In genomic region chr1:25858494-25858893, GRCh38 we compare ENCODE assay signal across 8 cellular contexts. TPM values are rescaled to one million over a fixed set of nuclear protein-coding genes. Genes with fewer than 3 reads are reported as not detected.
DNase-seq lines count a peak whose midpoint lies in the region; ATAC-seq and TF ChIP-seq lines count a peak whose summit lies in the region.

No MANE protein-coding gene starts in this region.

- H3K9me2 ChIP-seq in SK-N-SH = no peaks in the 10 kb centered on the region

- DNase-seq in SK-N-SH = no peak
- peak; percentile 20 for DNase-seq in RPMI8226
- DNase-seq in epithelial cell of prostate (ENCODE audit: low read depth, low spot score) = no peak
- no peak for DNase-seq in GM20000 (ENCODE audit: low spot score)

- H3K36me3 ChIP-seq in SK-N-SH (replicated peaks in 1 of 2; ENCODE audit: control insufficient read depth in 1 of 2, insufficient read depth in 2 of 2, low read length in 1 of 2) (peaks cover 0 to 4% of the 10 kb centered on the region in 2 experiments), skeletal muscle satellite cell (ENCODE audit: insufficient read depth, low read length) (peaks cover 10% of the 10 kb centered on the region)

- WGBS in SK-N-SH (ENCODE audit: low lambda C conversion rate) = 78% methylated on average over 7 of the region's 7 CpGs

- no peaks in the 10 kb centered on the region for H3F3A ChIP-seq in SK-N-SH (replicated peaks; ENCODE audit: insufficient read depth)

- H3K4me3 ChIP-seq in SK-N-SH (ENCODE audit: low read depth in 2 of 2, low read length in 1 of 2) (peak overlapping the region; percentile 64 to 65), skeletal muscle satellite cell (ENCODE audit: low read length) (peak overlapping the region; percentile 79)

- H3K4me2 ChIP-seq in SK-N-SH (peak overlapping the region; percentile 99), skeletal muscle satellite cell (ENCODE audit: low read length) (peak overlapping the region; percentile 98)

- peak overlapping the region; percentile 95; the same call in 1 of the 2 replicates for H2AFZ ChIP-seq in SK-N-SH (ENCODE audit: low read depth)

- no peak overlapping the region for H3K27ac ChIP-seq in SK-N-SH (ENCODE audit: low read depth in 2 of 2, low read length in 1 of 2)
- peak overlapping the region; percentile 62 for H3K27ac ChIP-seq in epithelial cell of prostate

- no peaks in the 10 kb centered on the region for H3K27me3 ChIP-seq in SK-N-SH (ENCODE audit: insufficient read depth)
- H3K27me3 ChIP-seq in skeletal muscle satellite cell (ENCODE audit: control insufficient read depth, insufficient read depth, low read length) = no peaks in the 10 kb centered on the region

- no peak; the same call in 2 of the 3 replicates for ATAC-seq in SK-N-SH treated with all-trans-retinoic acid at 6 μM for 48 hours
- ATAC-seq in HG03469 (IDR thresholded peaks at IDR 0.05; ENCODE audit: unreplicated experiment) = no peak
- ATAC-seq in HG03460 (IDR thresholded peaks at IDR 0.05; ENCODE audit: unreplicated experiment) = no peak

- CTCF ChIA-PET in SK-N-SH (lab: Yijun Ruan, JAX) = no interaction called here

- POLR2A ChIA-PET in SK-N-SH (lab: Yijun Ruan, JAX) = no interaction called here

- H3K9ac ChIP-seq in SK-N-SH = peak overlapping the region; percentile 82; the same call in 1 of the 2 replicates
- H3K9ac ChIP-seq in skeletal muscle satellite cell (ENCODE audit: low read depth, low read length) = peak overlapping the region; percentile 89

- TF ChIP-seq RAD21 in SK-N-SH (IDR thresholded peaks at IDR 0.05; ENCODE audit: low read length) = no peak

- TF ChIP-seq CTCF in SK-N-SH (IDR thresholded peaks at IDR 0.05) (no peak), GM20000 (IDR thresholded peaks at IDR 0.05; ENCODE audit: extremely low read depth, missing control alignments) (no peak)

- H3K9me3 ChIP-seq in SK-N-SH (no peaks in the 10 kb centered on the region), skeletal muscle satellite cell (replicated peaks; ENCODE audit: low read length) (no peaks in the 10 kb centered on the region)

- H3K79me2 ChIP-seq in SK-N-SH (ENCODE audit: insufficient read depth) = peaks cover 27% of the 10 kb centered on the region

- H3K4me1 ChIP-seq in SK-N-SH (ENCODE audit: control insufficient read depth in 1 of 2, insufficient read depth in 2 of 2, low read depth in 1 of 2, low read length in 1 of 2) = peaks cover 0 to 6% of the 10 kb centered on the region in 2 experiments; a peak in 1 of 4 replicates
- peaks cover 14% of the 10 kb centered on the region for H3K4me1 ChIP-seq in skeletal muscle satellite cell (ENCODE audit: control insufficient read depth, insufficient read depth, low read length)

- H4K20me1 ChIP-seq in SK-N-SH (ENCODE audit: insufficient read depth) = no peaks in the 10 kb centered on the region

- no peak for TF ChIP-seq EP300 in SK-N-SH (IDR thresholded peaks at IDR 0.05; ENCODE audit: borderline replicate concordance in 1 of 2, low read depth in 1 of 2, low read length in 1 of 2)

TF ChIP-seq in SK-N-SH, 30 proteins besides CTCF, POLR2A, EP300 and RAD21 (continues in another document):
- TF ChIP-seq RCOR1 (IDR thresholded peaks at IDR 0.05; ENCODE audit: low read length) = no peak
- no peak for TF ChIP-seq CHD2 (IDR thresholded peaks at IDR 0.05; ENCODE audit: low read length, partially characterized antibody)
- TF ChIP-seq FOXM1 (IDR thresholded peaks at IDR 0.05; ENCODE audit: low read depth) = no peak
- no peak for TF ChIP-seq NFIC (IDR thresholded peaks at IDR 0.05; ENCODE audit: borderline replicate concordance)
- TF ChIP-seq EZH2phosphoT487 (IDR thresholded peaks at IDR 0.05; ENCODE audit: borderline replicate concordance, low read depth) = no peak
- TF ChIP-seq USF1 (IDR thresholded peaks at IDR 0.05; ENCODE audit: borderline replicate concordance, low read depth) = no peak
- TF ChIP-seq IRF3 (IDR thresholded peaks at IDR 0.05; ENCODE audit: low read depth, low read length) = no peak

TF ChIP-seq in SK-N-SH treated with all-trans-retinoic acid at 6 μM for 48 hours, 23 proteins besides CTCF, POLR2A, EP300 and RAD21 (continues in another document):
- TF ChIP-seq TOX (CRISPR knock-in tag; IDR thresholded peaks at IDR 0.05; ENCODE audit: borderline replicate concordance) (no peak), CREB5 (CRISPR knock-in tag; IDR thresholded peaks at IDR 0.05; ENCODE audit: low read depth) (no peak), TCF4 (CRISPR knock-in tag; IDR thresholded peaks at IDR 0.05; ENCODE audit: borderline replicate concordance) (no peak), BACH2 (CRISPR knock-in tag; IDR thresholded peaks at IDR 0.05; ENCODE audit: borderline replicate concordance) (no peak), ZC3H10 (CRISPR knock-in tag; IDR thresholded peaks at IDR 0.05) (no peak), ZNF565 (CRISPR knock-in tag; conservative IDR thresholded peaks at IDR 0.05; ENCODE audit: low read depth) (no peak), ZNF70 (CRISPR knock-in tag; IDR thresholded peaks at IDR 0.05) (no peak), GLIS3 (CRISPR knock-in tag; IDR thresholded peaks at IDR 0.05) (no peak), POU6F1 (CRISPR knock-in tag; IDR thresholded peaks at IDR 0.05; ENCODE audit: borderline replicate concordance, low read depth) (no peak), PATZ1 (CRISPR knock-in tag; IDR thresholded peaks at IDR 0.05; ENCODE audit: borderline replicate concordance) (no peak), ARNTL (CRISPR knock-in tag; IDR thresholded peaks at IDR 0.05; ENCODE audit: borderline replicate concordance, low read depth) (no peak), ZNF8 (CRISPR knock-in tag; IDR thresholded peaks at IDR 0.05) (no peak), ZFP3 (CRISPR knock-in tag; IDR thresholded peaks at IDR 0.05) (no peak), ISL1 (CRISPR knock-in tag; IDR thresholded peaks at IDR 0.05) (no peak), PPARA (CRISPR knock-in tag; IDR thresholded peaks at IDR 0.05; ENCODE audit: borderline replicate concordance) (no peak), CSDC2 (CRISPR knock-in tag; IDR thresholded peaks at IDR 0.05) (no peak), OSR1 (CRISPR knock-in tag; IDR thresholded peaks at IDR 0.05) (no peak)

RNA-seq across cellular contexts. Expression of gene AUNIP, which starts 0.8 kb away (rescaled TPM):
- 1.9 TPM in 2 replicates for polyA plus RNA-seq in SK-N-SH (2012; rRNA removed)
- 1.8 and 2.1 TPM in 2 replicates for polyA plus RNA-seq in SK-N-SH (2012; cell fraction: cytosol; rRNA removed)
- polyA plus RNA-seq in SK-N-SH (2012; cell fraction: nucleus; rRNA removed) = 1.3 and 1.4 TPM in 2 replicates
- total RNA-seq in skeletal muscle satellite cell (2012; rRNA removed) = 2.3 and 4.6 TPM in 2 replicates

RNA-seq across cellular contexts. Expression of gene PAQR7, which starts 17.0 kb away (rescaled TPM):
- polyA plus RNA-seq in SK-N-SH (2012; rRNA removed) = 5.6 and 7.0 TPM in 2 replicates
- 3.1 and 4.9 TPM in 2 replicates for polyA plus RNA-seq in SK-N-SH (2012; cell fraction: cytosol; rRNA removed)
- 10.4 and 16.9 TPM in 2 replicates for polyA plus RNA-seq in SK-N-SH (2012; cell fraction: nucleus; rRNA removed)
- 5.1 and 5.9 TPM in 2 replicates for total RNA-seq in skeletal muscle satellite cell (2012; rRNA removed)

RNA-seq across cellular contexts. Expression of gene MTFR1L, which starts 38.7 kb away (rescaled TPM):
- polyA plus RNA-seq in SK-N-SH (2012; rRNA removed) = 53.6 and 61.2 TPM in 2 replicates
- 32.7 and 39.0 TPM in 2 replicates for polyA plus RNA-seq in SK-N-SH (2012; cell fraction: cytosol; rRNA removed)
- 205 and 223 TPM in 2 replicates for polyA plus RNA-seq in SK-N-SH (2012; cell fraction: nucleus; rRNA removed)
- 32.2 and 33.2 TPM in 2 replicates for total RNA-seq in skeletal muscle satellite cell (2012; rRNA removed)

RNA-seq across cellular contexts. Expression of gene STMN1, which starts 47.7 kb away (rescaled TPM):
- 72.8 and 143 TPM in 2 replicates for polyA plus RNA-seq in SK-N-SH (2012; rRNA removed)
- 211 and 347 TPM in 2 replicates for polyA plus RNA-seq in SK-N-SH (2012; cell fraction: cytosol; rRNA removed)
- 53.8 and 86.2 TPM in 2 replicates for polyA plus RNA-seq in SK-N-SH (2012; cell fraction: nucleus; rRNA removed)
- 38.0 and 51.1 TPM in 2 replicates for total RNA-seq in skeletal muscle satellite cell (2012; rRNA removed)

RNA-seq across cellular contexts. Expression of gene SELENON, which starts 58.5 kb away (rescaled TPM):
- polyA plus RNA-seq in SK-N-SH (2012; rRNA removed) = 32.7 and 56.2 TPM in 2 replicates
- polyA plus RNA-seq in SK-N-SH (2012; cell fraction: cytosol; rRNA removed) = 42.6 and 69.9 TPM in 2 replicates
- polyA plus RNA-seq in SK-N-SH (2012; cell fraction: nucleus; rRNA removed) = 38.4 and 59.7 TPM in 2 replicates
- 24.8 and 34.9 TPM in 2 replicates for total RNA-seq in skeletal muscle satellite cell (2012; rRNA removed)
